13 cellular contexts compared by ENCODE assay signal in the genomic region with DNA sequence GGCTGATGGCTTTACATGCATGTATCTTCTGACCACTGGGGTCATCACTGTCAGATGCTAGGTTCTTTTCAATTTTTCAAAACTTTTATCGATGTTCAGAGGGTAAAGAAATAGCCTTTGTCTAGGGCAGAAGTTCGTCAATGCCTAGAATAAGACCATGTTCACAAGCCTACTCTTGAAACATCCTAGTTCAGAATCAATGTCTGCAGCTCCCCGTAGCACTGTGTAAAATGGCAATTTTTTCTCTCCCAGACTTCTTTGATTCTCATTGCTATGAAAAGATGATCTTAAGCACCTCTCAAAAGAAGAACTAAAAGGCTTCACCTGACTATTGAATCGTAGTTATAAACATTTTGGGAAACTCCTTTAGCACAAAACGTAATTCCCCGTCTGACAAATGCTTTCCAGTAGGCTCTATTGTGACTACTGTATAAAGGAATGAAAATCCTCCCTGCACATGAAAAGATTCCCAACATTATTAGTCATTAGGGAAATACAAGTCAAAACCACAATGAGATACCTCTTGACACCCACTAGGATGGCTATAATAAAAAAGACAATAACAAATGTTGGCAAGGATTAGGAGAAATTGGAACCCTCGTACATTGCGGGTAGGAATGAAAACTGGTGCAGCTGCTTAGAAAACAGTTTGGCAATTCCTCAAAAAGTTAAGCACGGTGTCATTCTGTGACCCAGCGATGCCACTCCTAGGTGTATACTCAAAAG.
DNase-seq lines count a peak whose midpoint lies in the region; ATAC-seq and TF ChIP-seq lines count a peak whose summit lies in the region.
"Had no signal": no experiment of that assay in that cellular context is flagged by ENCODE, and none has a peak within 500 bp of the region (broad histone marks: within the 10 kb centered on the region; RNA-seq: fewer than 3 reads in every experiment).

No MANE protein-coding gene starts in this region.

- no peak overlapping the region for H3K4me3 ChIP-seq in skeletal muscle cell (ENCODE audit: low read depth, low read length)
- H3K4me3 ChIP-seq: transverse colon had no signal

- H3K4me1 Mint-ChIP-seq in activated CD4-positive, alpha-beta T cell treated with anti-CD3 and anti-CD28 coated beads, Interleukin-2, amount 10 ng/mL, durations not matched to agents 24 days and 14 days: peaks cover 51% of the 10 kb centered on the region

- H3K9me3 Mint-ChIP-seq in activated CD4-positive, alpha-beta T cell treated with anti-CD3 and anti-CD28 coated beads, Interleukin-2, amount 10 ng/mL, durations not matched to agents 24 days and 14 days: no peaks in the 10 kb centered on the region
- H3K9me3 Mint-ChIP-seq: activated T-cell treated with anti-CD3 and anti-CD28 coated beads, Interleukin-2, amount 50 U/mL, for 4 hours had no signal

- no peaks in the 10 kb centered on the region for H3K27me3 Mint-ChIP-seq in activated CD4-positive, alpha-beta T cell treated with anti-CD3 and anti-CD28 coated beads, Interleukin-2, amount 10 ng/mL, durations not matched to agents 24 days and 14 days
- H3K27me3 Mint-ChIP-seq: B cell had no signal

- no peak for DNase-seq in activated CD4-positive, alpha-beta T cell treated with anti-CD3 and anti-CD28 coated beads, Interleukin-2, amount 10 ng/mL, durations not matched to agents 24 days and 14 days
- no peak for DNase-seq in activated CD4-positive, alpha-beta T cell treated with anti-CD3 and anti-CD28 coated beads, Interleukin-2, amount 50 U/mL, for 4 hours
- DNase-seq in RWPE1 (ENCODE audit: low spot score): peak; percentile 94
- DNase-seq in fibroblast of gingiva (ENCODE audit: low read depth): peak; percentile 71
- DNase-seq in skeletal muscle cell (ENCODE audit: low read depth): peak; percentile 89
- no peak for DNase-seq in effector CD4-positive, alpha-beta T cell
- no peak for DNase-seq in NCI-H1417 treated with DMSO at 0.1 percent for 48 hours (lab: John Stamatoyannopoulos, UW)
- DNase-seq: activated T-cell treated with anti-CD3 and anti-CD28 coated beads, Interleukin-2, amount 50 U/mL, for 4 hours; NCI-H82; transverse colon had no signal

- H3K4me3 Mint-ChIP-seq in activated CD4-positive, alpha-beta T cell treated with anti-CD3 and anti-CD28 coated beads, Interleukin-2, amount 10 ng/mL, durations not matched to agents 24 days and 14 days: no peak overlapping the region
- H3K4me3 Mint-ChIP-seq: activated T-cell treated with anti-CD3 and anti-CD28 coated beads, Interleukin-2, amount 50 U/mL, for 4 hours; B cell had no signal

- ATAC-seq in HG02981 (IDR thresholded peaks at IDR 0.05; ENCODE audit: unreplicated experiment): no peak
- ATAC-seq: activated T-cell treated with anti-CD3 and anti-CD28 coated beads, Interleukin-2, amount 50 U/mL, for 4 hours had no signal

- CTCF ChIA-PET in RWPE1 (lab: Yijun Ruan, JAX): interaction anchor here (0.6 to 1.0 kb wide), 5 partner anchors 17 to 145 kb away, joined by 3 to 6 read pairs (median 4); no protein-coding TSS in a partner anchor

- intact Hi-C loops in activated CD4-positive, alpha-beta T cell treated with anti-CD3 and anti-CD28 coated beads, Interleukin-2, amount 10 ng/mL, durations not matched to agents 24 days and 14 days (cut with micrococcal nuclease): no loop called here

- H3K27ac ChIP-seq in RWPE1: no peak overlapping the region
- H3K27ac ChIP-seq: KMS-11, transverse colon had no signal

- peak overlapping the region; percentile 64 for H3K27ac Mint-ChIP-seq in activated CD4-positive, alpha-beta T cell treated with anti-CD3 and anti-CD28 coated beads, Interleukin-2, amount 10 ng/mL, durations not matched to agents 24 days and 14 days
- H3K27ac Mint-ChIP-seq: B cell had no signal

- TF ChIP-seq CTCF in RWPE1 (conservative IDR thresholded peaks at IDR 0.05; ENCODE audit: low read depth): no peak

- POLR2A ChIA-PET in RWPE1 (lab: Yijun Ruan, JAX; ENCODE audit: low non-redundant PET): no interaction called here

- H3K36me3 Mint-ChIP-seq in activated CD4-positive, alpha-beta T cell treated with anti-CD3 and anti-CD28 coated beads, Interleukin-2, amount 10 ng/mL, durations not matched to agents 24 days and 14 days (ENCODE audit: low read depth): peaks cover 10% of the 10 kb centered on the region

Comparison
In these comparisons a context has a peak if more than half of its experiments do, and no peak if none do; other contexts are left out.
1. DNase-seq: peak in RWPE1 (single experiment), fibroblast of gingiva (single experiment) and skeletal muscle cell (single experiment); none in activated CD4-positive, alpha-beta T cell treated with anti-CD3 and anti-CD28 coated beads, Interleukin-2, amount 10 ng/mL, durations not matched to agents 24 days and 14 days (single experiment), activated CD4-positive, alpha-beta T cell treated with anti-CD3 and anti-CD28 coated beads, Interleukin-2, amount 50 U/mL, for 4 hours (0 of 2), effector CD4-positive, alpha-beta T cell (single experiment) and NCI-H1417 treated with DMSO at 0.1 percent for 48 hours (single experiment).